10 cellular contexts compared by ENCODE assay signal in the genomic region with DNA sequence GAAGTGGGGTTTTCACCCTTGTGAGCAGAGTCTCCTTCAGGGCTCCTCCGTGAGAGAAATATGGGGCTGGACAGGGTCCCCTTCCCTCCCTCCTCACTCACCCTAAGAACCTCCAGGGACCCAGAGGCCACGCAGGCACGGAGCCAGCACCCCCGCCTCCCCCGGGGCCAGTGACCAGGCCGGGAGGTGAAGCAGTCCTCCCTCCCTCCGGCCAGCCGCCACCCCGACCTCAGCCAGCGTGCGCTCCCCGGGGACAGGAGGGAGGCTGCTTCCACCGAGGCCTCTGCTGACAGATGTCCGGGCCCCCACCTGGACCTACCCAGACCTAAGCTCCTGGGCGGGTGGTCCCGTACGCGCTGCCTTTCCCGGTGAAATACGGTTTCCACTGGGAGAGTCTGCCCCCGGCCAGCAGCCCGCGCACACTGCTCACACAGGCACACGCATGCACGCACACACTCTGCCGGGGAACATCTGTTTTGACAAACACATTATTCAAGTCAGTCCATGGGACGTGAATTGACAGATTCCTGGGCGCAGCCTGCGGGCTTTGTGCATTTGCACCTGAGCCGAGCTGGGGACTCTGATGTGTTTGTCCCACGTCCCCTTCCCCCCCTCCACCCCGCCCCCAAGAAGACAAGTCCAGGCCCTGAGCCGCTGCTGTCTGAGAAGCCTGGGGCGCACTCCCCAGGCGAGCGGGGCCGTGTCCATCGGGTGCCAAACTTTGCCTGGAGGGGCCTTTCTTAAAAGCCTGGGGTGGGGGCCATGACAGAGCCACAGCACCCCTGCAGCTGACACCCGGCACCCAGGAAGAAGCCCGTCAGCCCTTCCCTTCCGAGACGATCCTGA. TPM values are rescaled to one million over a fixed set of nuclear protein-coding genes. Genes with fewer than 3 reads are reported as not detected.
DNase-seq lines count a peak whose midpoint lies in the region; ATAC-seq and TF ChIP-seq lines count a peak whose summit lies in the region.
"Had no signal": no experiment of that assay in that cellular context is flagged by ENCODE, and none has a peak within 500 bp of the region (broad histone marks: within the 10 kb centered on the region; RNA-seq: fewer than 3 reads in every experiment).

No MANE protein-coding gene starts in this region.

- H3K9me3 ChIP-seq in DND-41 (ENCODE audit: insufficient read depth, low read length, severe bottlenecking) = no peaks in the 10 kb centered on the region

- H3K36me3 ChIP-seq in DND-41 (ENCODE audit: insufficient read depth, low read length) = no peaks in the 10 kb centered on the region

- no peak overlapping the region for H3K9ac ChIP-seq in DND-41 (ENCODE audit: low read depth, low read length)

- peaks cover 3% of the 10 kb centered on the region for H3K4me1 Mint-ChIP-seq in glutamatergic neuron (ENCODE audit: low read depth, unreplicated experiment)
- peaks cover 5% of the 10 kb centered on the region for H3K4me1 Mint-ChIP-seq in activated naive CD4-positive, alpha-beta T cell treated with anti-CD3 and anti-CD28 coated beads for 36 hours (ENCODE audit: low read depth)

- peak overlapping the region; percentile 89 for H3K4me3 Mint-ChIP-seq in glutamatergic neuron (ENCODE audit: unreplicated experiment)
- no peak overlapping the region for H3K4me3 Mint-ChIP-seq in activated naive CD4-positive, alpha-beta T cell treated with anti-CD3 and anti-CD28 coated beads for 36 hours

- DNase-seq in DND-41 = no peak
- DNase-seq in NCI-H2171 (lab: John Stamatoyannopoulos, UW) = peak; percentile 56
- peak; percentile 60 for DNase-seq in glutamatergic neuron
- peak; percentile 77 for DNase-seq in posterior vena cava (ENCODE audit: low spot score)
- no peak for DNase-seq in activated naive CD4-positive, alpha-beta T cell treated with anti-CD3 and anti-CD28 coated beads for 36 hours
- no peak for DNase-seq in stimulated activated CD4-positive, alpha-beta T cell treated with anti-CD3 and anti-CD28 coated beads, Interleukin-4, amount 100 ng/mL, for 24 hours
- no peak for DNase-seq in NCI-H345 (lab: John Stamatoyannopoulos, UW)
- DNase-seq: dermis blood vessel endothelial cell had no signal

- H3K27ac ChIP-seq in DND-41 (ENCODE audit: low read length) = no peak overlapping the region

- peaks cover 18% of the 10 kb centered on the region for H3K9me3 Mint-ChIP-seq in glutamatergic neuron (ENCODE audit: unreplicated experiment)
- peaks cover 1% of the 10 kb centered on the region for H3K9me3 Mint-ChIP-seq in activated naive CD4-positive, alpha-beta T cell treated with anti-CD3 and anti-CD28 coated beads for 36 hours

- no peaks in the 10 kb centered on the region for H3K36me3 Mint-ChIP-seq in glutamatergic neuron (ENCODE audit: unreplicated experiment)
- H3K36me3 Mint-ChIP-seq in activated naive CD4-positive, alpha-beta T cell treated with anti-CD3 and anti-CD28 coated beads for 36 hours (ENCODE audit: low read depth) = no peaks in the 10 kb centered on the region

- H3K79me2 ChIP-seq in DND-41 (ENCODE audit: insufficient read depth, low read length) = no peaks in the 10 kb centered on the region

- TF ChIP-seq CTCF in DND-41 (IDR thresholded peaks at IDR 0.05; ENCODE audit: borderline replicate concordance, extremely low read depth, low read length, poor library complexity, severe bottlenecking) = no peak
- TF ChIP-seq CTCF in glutamatergic neuron (IDR thresholded peaks at IDR 0.05; ENCODE audit: partially characterized antibody, unreplicated experiment) = no peak

- peak overlapping the region; percentile 83 for H3K27ac Mint-ChIP-seq in glutamatergic neuron (ENCODE audit: unreplicated experiment)
- no peak overlapping the region for H3K27ac Mint-ChIP-seq in activated naive CD4-positive, alpha-beta T cell treated with anti-CD3 and anti-CD28 coated beads for 36 hours

- no peak for ATAC-seq in DND-41 (ENCODE audit: insufficient read depth, low read depth)
- no peak for ATAC-seq in HG03520 (IDR thresholded peaks at IDR 0.05; ENCODE audit: unreplicated experiment)

- H3K4me3 ChIP-seq in DND-41 (ENCODE audit: low read depth in 1 of 2, low read length in 2 of 2) = peak overlapping the region in 1 of 2 experiments; percentile 42; a peak in 1 of 4 replicates

- peaks cover 14% of the 10 kb centered on the region for H3K27me3 Mint-ChIP-seq in glutamatergic neuron (ENCODE audit: unreplicated experiment)
- peaks cover 62% of the 10 kb centered on the region for H3K27me3 Mint-ChIP-seq in activated naive CD4-positive, alpha-beta T cell treated with anti-CD3 and anti-CD28 coated beads for 36 hours (ENCODE audit: low read depth)

- H4K20me1 ChIP-seq in DND-41 (ENCODE audit: insufficient read depth, low read length) = no peaks in the 10 kb centered on the region

- H3K27me3 ChIP-seq in DND-41 (ENCODE audit: insufficient read depth, low read length, poor library complexity) = no peaks in the 10 kb centered on the region

- intact Hi-C loops in posterior vena cava (cut with DNase I) = no loop called here
- intact Hi-C loops in activated naive CD4-positive, alpha-beta T cell treated with anti-CD3 and anti-CD28 coated beads for 36 hours (cut with micrococcal nuclease) = no loop called here

- H3K4me1 ChIP-seq in DND-41 (ENCODE audit: insufficient read depth, low read length) = peaks cover 33% of the 10 kb centered on the region

- H2AFZ ChIP-seq in DND-41 (ENCODE audit: low read depth, low read length) = no peak overlapping the region

- CTCF ChIA-PET in activated naive CD4-positive, alpha-beta T cell treated with anti-CD3 and anti-CD28 coated beads for 36 hours (lab: Charles Lee) = no interaction called here

- H3K4me2 ChIP-seq in DND-41 (ENCODE audit: insufficient read depth, low read length) = peak overlapping the region; percentile 57

RNA-seq across cellular contexts. Expression of gene RIMBP2, which starts 0.7 kb away (rescaled TPM):
- total RNA-seq in glutamatergic neuron (ENCODE audit: unreplicated experiment) (20.5 TPM), posterior vena cava (1 to 10 TPM; 1.3 to 1.7 TPM)
- total RNA-seq in activated naive CD4-positive, alpha-beta T cell treated with anti-CD3 and anti-CD28 coated beads for 36 hours = not detected
- total RNA-seq: activated CD8-positive, alpha-beta memory T cell treated with anti-CD3 and anti-CD28 coated beads for 36 hours; dermis blood vessel endothelial cell had no signal

Comparison
In these comparisons a context has a peak if more than half of its experiments do, and no peak if none do; other contexts are left out.
1. DNase-seq: peak in NCI-H2171 (single experiment), glutamatergic neuron (single experiment) and posterior vena cava (single experiment); none in DND-41 (single experiment), activated naive CD4-positive, alpha-beta T cell treated with anti-CD3 and anti-CD28 coated beads for 36 hours (single experiment), stimulated activated CD4-positive, alpha-beta T cell treated with anti-CD3 and anti-CD28 coated beads, Interleukin-4, amount 100 ng/mL, for 24 hours (single experiment) and NCI-H345 (single experiment).